ENCODE assay signal across 16 cellular contexts in genomic region chr19:36547001-36547732, GRCh38. TPM values are rescaled to one million over a fixed set of nuclear protein-coding genes. Genes with fewer than 3 reads are reported as not detected.
DNase-seq lines count a peak whose midpoint lies in the region; ATAC-seq and TF ChIP-seq lines count a peak whose summit lies in the region.
"Had no signal": no experiment of that assay in that cellular context is flagged by ENCODE, and none has a peak within 500 bp of the region (broad histone marks: within the 10 kb centered on the region; RNA-seq: fewer than 3 reads in every experiment).

No MANE protein-coding gene starts in this region.

- POLR2A ChIA-PET in CD8-positive, alpha-beta T cell (lab: Charles Lee), result no interaction called here
- POLR2A ChIA-PET in HEK293 (lab: Yijun Ruan, JAX) (no interaction called here), Caco-2 (lab: Charles Lee) (no interaction called here)

- H3K4me3 Mint-ChIP-seq in CD8-positive, alpha-beta T cell, result no peak overlapping the region
- H3K4me3 Mint-ChIP-seq in natural killer cell (no peak overlapping the region), Caco-2 (ENCODE audit: unreplicated experiment) (no peak overlapping the region)

- ATAC-seq in CD8-positive, alpha-beta T cell, result no peak
- ATAC-seq in natural killer cell, result no peak
- ATAC-seq: lower lobe of right lung had no signal

- H3K4me3 ChIP-seq in CD8-positive, alpha-beta T cell (ENCODE audit: low read depth, low read length), result peak overlapping the region; percentile 26
- no peak overlapping the region for H3K4me3 ChIP-seq in HEK293 (ENCODE audit: low read depth, low read length)
- no peak overlapping the region for H3K4me3 ChIP-seq in fibroblast of pulmonary artery (replicated peaks; ENCODE audit: low read depth, low read length)
- no peak overlapping the region for H3K4me3 ChIP-seq in Caco-2 (ENCODE audit: low read depth, low read length)
- H3K4me3 ChIP-seq: hepatocyte, lower lobe of right lung had no signal

- H3K27ac ChIP-seq in CD8-positive, alpha-beta T cell (ENCODE audit: low read depth, low read length), result no peak overlapping the region
- no peak overlapping the region for H3K27ac ChIP-seq in HEK293 (ENCODE audit: extremely low read depth, low read depth, low read length)
- H3K27ac ChIP-seq: epithelial cell of prostate, hepatocyte, lower lobe of right lung had no signal

- H3K36me3 ChIP-seq in CD8-positive, alpha-beta T cell (ENCODE audit: insufficient read depth, low read length), result peaks cover 50% of the 10 kb centered on the region
- H3K36me3 ChIP-seq in HEK293 (ENCODE audit: control insufficient read depth in 2 of 2, insufficient read depth in 1 of 2, low read length in 2 of 2) (peaks cover 73 to 78% of the 10 kb centered on the region in 2 experiments), Caco-2 (ENCODE audit: control insufficient read depth, insufficient read depth, low read length) (no peaks in the 10 kb centered on the region; the same call in 1 of the 2 replicates)

- no TSS peak for BruUV-seq in Caco-2 (replicated peaks; lab: Mats Ljungman, UMichigan)

- intact Hi-C loops in CD8-positive, alpha-beta T cell (cut with DNase I, micrococcal nuclease), result no loop called here
- intact Hi-C loops in natural killer cell (cut with micrococcal nuclease), result no loop called here
- intact Hi-C loops in Caco-2 (cut with micrococcal nuclease; ENCODE audit: unreplicated experiment), result no loop called here

- TF ChIP-seq CTCF in CD8-positive, alpha-beta T cell (IDR thresholded peaks at IDR 0.05), result no peak
- TF ChIP-seq CTCF in HEK293 (tag by site-specific recombination; IDR thresholded peaks at IDR 0.05) (no peak), fibroblast of pulmonary artery (IDR thresholded peaks at IDR 0.05; ENCODE audit: low read length, missing control alignments) (no peak), natural killer cell (IDR thresholded peaks at IDR 0.05) (no peak), Caco-2 (IDR thresholded peaks at IDR 0.05; ENCODE audit: insufficient read depth in 1 of 2, low read depth in 1 of 2, low read length in 1 of 2, severe bottlenecking in 1 of 2, unreplicated experiment in 1 of 2) (no peak)

- no peaks in the 10 kb centered on the region for H3K27me3 Mint-ChIP-seq in CD8-positive, alpha-beta T cell (ENCODE audit: low read depth)
- no peaks in the 10 kb centered on the region for H3K27me3 Mint-ChIP-seq in natural killer cell (ENCODE audit: low read depth in 2 of 2)
- H3K27me3 Mint-ChIP-seq in Caco-2 (ENCODE audit: insufficient read depth, unreplicated experiment), result no peaks in the 10 kb centered on the region

- no peaks in the 10 kb centered on the region for H3K4me1 ChIP-seq in CD8-positive, alpha-beta T cell (ENCODE audit: insufficient read depth, low read length)
- H3K4me1 ChIP-seq in HEK293 (ENCODE audit: control insufficient read depth, insufficient read depth, low read length) (no peaks in the 10 kb centered on the region), Caco-2 (no peaks in the 10 kb centered on the region)
- H3K4me1 ChIP-seq: lower lobe of right lung had no signal

- H3K27ac Mint-ChIP-seq in CD8-positive, alpha-beta T cell, result no peak overlapping the region
- H3K27ac Mint-ChIP-seq in natural killer cell (no peak overlapping the region), Caco-2 (ENCODE audit: unreplicated experiment) (no peak overlapping the region)

- peaks cover 70% of the 10 kb centered on the region for H3K9me3 Mint-ChIP-seq in CD8-positive, alpha-beta T cell
- H3K9me3 Mint-ChIP-seq in natural killer cell (peaks cover 28 to 46% of the 10 kb centered on the region in 2 donors), Caco-2 (ENCODE audit: unreplicated experiment) (peaks cover 86% of the 10 kb centered on the region)

- no peaks in the 10 kb centered on the region for H3K27me3 ChIP-seq in CD8-positive, alpha-beta T cell (ENCODE audit: insufficient read depth, low read length)
- no peaks in the 10 kb centered on the region for H3K27me3 ChIP-seq in Caco-2 (replicated peaks; ENCODE audit: control insufficient read depth, insufficient read depth, low read length)
- H3K27me3 ChIP-seq: hepatocyte had no signal

- H3K36me3 Mint-ChIP-seq in CD8-positive, alpha-beta T cell, result peaks cover 92% of the 10 kb centered on the region
- H3K36me3 Mint-ChIP-seq in natural killer cell (peaks cover 84% of the 10 kb centered on the region), Caco-2 (ENCODE audit: insufficient read depth, unreplicated experiment) (peaks cover 59% of the 10 kb centered on the region)

- CTCF ChIA-PET in CD8-positive, alpha-beta T cell (lab: Charles Lee), result no interaction called here
- CTCF ChIA-PET in HEK293 (lab: Yijun Ruan, JAX), result interaction anchor here (0.8 kb wide), 1 partner anchor 22 kb away, joined by 3 read pairs; no protein-coding TSS in a partner anchor
- CTCF ChIA-PET in Caco-2 (lab: Charles Lee), result no interaction called here

- DNase-seq in CD8-positive, alpha-beta T cell, result no peak
- DNase-seq in SW480 (ENCODE audit: low spot score) (peak; percentile 23), fibroblast of pulmonary artery (ENCODE audit: low read depth) (peak; percentile 21), natural killer cell (no peak), NCI-H2171 treated with DMSO at 0.1 percent for 48 hours (lab: John Stamatoyannopoulos, UW) (no peak), SHP77 (lab: John Stamatoyannopoulos, UW) (no peak), Caco-2 (no peak)
- DNase-seq: activated naive CD4-positive, alpha-beta T cell; caudate nucleus; DND-41; lower lobe of right lung; NCI-H446 treated with DMSO at 0.1 percent for 48 hours; SIG-M5 had no signal

- H3K4me1 Mint-ChIP-seq in CD8-positive, alpha-beta T cell (ENCODE audit: low read depth), result no peaks in the 10 kb centered on the region
- H3K4me1 Mint-ChIP-seq in natural killer cell (no peaks in the 10 kb centered on the region), Caco-2 (ENCODE audit: low read depth, unreplicated experiment) (no peaks in the 10 kb centered on the region)

- peaks cover 72% of the 10 kb centered on the region for H3K9me3 ChIP-seq in CD8-positive, alpha-beta T cell (ENCODE audit: low read length)
- H3K9me3 ChIP-seq in HEK293 (ENCODE audit: control insufficient read depth, insufficient read depth, low read depth, low read length), result peaks cover 47% of the 10 kb centered on the region
- peaks cover 61% of the 10 kb centered on the region for H3K9me3 ChIP-seq in Caco-2

TF ChIP-seq in HEK293, 187 proteins besides CTCF, POLR2A, EP300 and RAD21 (continues in another document):
- TF ChIP-seq ZNF423 (tag by site-specific recombination; IDR thresholded peaks at IDR 0.05) (no peak), ZNF239 (tag by site-specific recombination; IDR thresholded peaks at IDR 0.05) (no peak), ZNF530 (tag by site-specific recombination; IDR thresholded peaks at IDR 0.05; ENCODE audit: low read depth) (no peak), ZNF580 (tag by site-specific recombination; IDR thresholded peaks at IDR 0.05) (peak; percentile 63), ZNF280D (tag by site-specific recombination; IDR thresholded peaks at IDR 0.05) (peak; percentile 98), ZNF660 (tag by site-specific recombination; IDR thresholded peaks at IDR 0.05) (no peak), ZNF677 (tag by site-specific recombination; IDR thresholded peaks at IDR 0.05) (no peak), ZNF24 (tag by site-specific recombination; IDR thresholded peaks at IDR 0.05) (peak; percentile 59; the same call in 1 of the 2 replicates), ZNF426 (tag by site-specific recombination; IDR thresholded peaks at IDR 0.05) (no peak)

RNA-seq across cellular contexts. Expression of gene ZNF260, which starts 19.1 kb away (rescaled TPM):
- total RNA-seq in CD8-positive, alpha-beta T cell, result 1 to 10 TPM; 2.8 to 4.6 TPM
- 1 to 10 TPM; 8.0 to 9.4 (median 8.4) TPM for total RNA-seq in natural killer cell
- total RNA-seq in Caco-2 (2022), result 12.5 and 13.2 TPM in 2 replicates

RNA-seq across cellular contexts. Expression of gene ZNF529, which starts 25.9 kb away (rescaled TPM):
- 10 to 100 TPM; 44.0 to 46.4 TPM for total RNA-seq in CD8-positive, alpha-beta T cell
- total RNA-seq in natural killer cell (10 to 100 TPM; 23.5 to 36.4 (median 29.2) TPM), Caco-2 (2022) (5.6 and 10.5 TPM in 2 replicates)

RNA-seq across cellular contexts. Expression of gene ZNF566, which starts 57.8 kb away (rescaled TPM):
- total RNA-seq in CD8-positive, alpha-beta T cell, result 1 to 10 TPM; 5.8 to 7.0 TPM
- total RNA-seq in natural killer cell (10 to 100 TPM in 2 of 3 donors, 1 to 10 TPM in 1; 7.9 to 16.0 (median 12.4) TPM), Caco-2 (2022) (10.0 and 11.6 TPM in 2 replicates)

RNA-seq across cellular contexts. Expression of gene ZNF382, which starts 57.9 kb away (rescaled TPM):
- 1 to 10 TPM; 4.6 to 4.7 TPM for total RNA-seq in CD8-positive, alpha-beta T cell
- total RNA-seq in natural killer cell (1 to 10 TPM; 3.2 to 8.1 (median 4.2) TPM), Caco-2 (2022) (0.12 and 0.50 TPM in 2 replicates)

Comparison
In these comparisons a context has a peak if more than half of its experiments do, and no peak if none do; other contexts are left out.
1. DNase-seq: peak in SW480 (single experiment) and fibroblast of pulmonary artery (single experiment); none in CD8-positive, alpha-beta T cell (0 of 7), natural killer cell (single experiment), NCI-H2171 treated with DMSO at 0.1 percent for 48 hours (single experiment), SHP77 (0 of 2) and Caco-2 (0 of 2).